Comparison of ENCODE assay signal across 14 cellular contexts in genomic region chr9:16001856-16002255, GRCh38.
"Had no signal": no experiment of that assay in that cellular context is flagged by ENCODE, and none has a peak within 500 bp of the region (broad histone marks: within the 10 kb centered on the region; RNA-seq: fewer than 3 reads in every experiment).

No MANE protein-coding gene starts in this region.

- H3K4me1 Mint-ChIP-seq: activated CD4-positive, alpha-beta T cell treated with anti-CD3 and anti-CD28 coated beads for 36 hours; brain; T-cell had no signal

- H3K9me3 ChIP-seq: ovary, upper lobe of right lung had no signal

- H3K4me3 ChIP-seq: ovary, upper lobe of right lung had no signal

- DNase-seq: activated CD4-positive, alpha-beta T cell treated with anti-CD3 and anti-CD28 coated beads for 36 hours; activated CD8-positive, alpha-beta T cell treated with anti-CD3 and anti-CD28 coated beads for 36 hours; activated naive CD4-positive, alpha-beta T cell treated with anti-CD3 and anti-CD28 coated beads for 36 hours; kidney glomerular epithelial cell; ovary; stimulated activated CD4-positive, alpha-beta T cell treated with anti-CD3 and anti-CD28 coated beads, Interleukin-4, amount 100 ng/mL, for 24 hours; T-cell; T1000; upper lobe of right lung; WERI-Rb-1 had no signal

- H3K27me3 ChIP-seq: ovary, upper lobe of right lung had no signal

- ATAC-seq: activated CD4-positive, alpha-beta T cell treated with anti-CD3 and anti-CD28 coated beads for 36 hours; activated CD8-positive, alpha-beta T cell treated with anti-CD3 and anti-CD28 coated beads for 36 hours; esophagus mucosa; T-cell; upper lobe of right lung had no signal

- H3K4me3 Mint-ChIP-seq: activated CD4-positive, alpha-beta T cell treated with anti-CD3 and anti-CD28 coated beads for 36 hours; activated CD8-positive, alpha-beta T cell treated with anti-CD3 and anti-CD28 coated beads for 36 hours; activated naive CD4-positive, alpha-beta T cell treated with anti-CD3 and anti-CD28 coated beads for 36 hours; activated T-helper 1 cell treated with anti-CD3 and anti-CD28 coated beads, Interleukin-12 subunit alpha, Interleukin-12 subunit beta, Interleukin-2, Interleukin-4 antibody, amounts not matched to agents 30 ng/mL and 10 ng/mL and 1 ng/mL, durations not matched to agents 14 hours and 24 hours and 36 hours; brain; stimulated activated naive CD8-positive, alpha-beta T cell treated with anti-CD3 and anti-CD28 coated beads, Interleukin-15, Interleukin-2, amounts not matched to agents 100 ng/mL and 50 ng/mL, for 24 hours; T-cell had no signal

- H3K4me1 ChIP-seq: upper lobe of right lung had no signal

- H3K27ac Mint-ChIP-seq: activated CD4-positive, alpha-beta T cell treated with anti-CD3 and anti-CD28 coated beads for 36 hours; activated CD8-positive, alpha-beta T cell treated with anti-CD3 and anti-CD28 coated beads for 36 hours; activated naive CD4-positive, alpha-beta T cell treated with anti-CD3 and anti-CD28 coated beads for 36 hours; activated T-helper 1 cell treated with anti-CD3 and anti-CD28 coated beads, Interleukin-12 subunit alpha, Interleukin-12 subunit beta, Interleukin-2, Interleukin-4 antibody, amounts not matched to agents 30 ng/mL and 10 ng/mL and 1 ng/mL, durations not matched to agents 14 hours and 24 hours and 36 hours; brain; stimulated activated naive CD8-positive, alpha-beta T cell treated with anti-CD3 and anti-CD28 coated beads, Interleukin-15, Interleukin-2, amounts not matched to agents 100 ng/mL and 50 ng/mL, for 24 hours; T-cell had no signal

- H3K27ac ChIP-seq: ovary, upper lobe of right lung, WERI-Rb-1 had no signal

- H3K36me3 ChIP-seq: ovary, upper lobe of right lung, WERI-Rb-1 had no signal

- H3K36me3 Mint-ChIP-seq: brain, T-cell had no signal

- H3K27me3 Mint-ChIP-seq: activated CD4-positive, alpha-beta T cell treated with anti-CD3 and anti-CD28 coated beads for 36 hours; activated CD8-positive, alpha-beta T cell treated with anti-CD3 and anti-CD28 coated beads for 36 hours; stimulated activated naive CD8-positive, alpha-beta T cell treated with anti-CD3 and anti-CD28 coated beads, Interleukin-15, Interleukin-2, amounts not matched to agents 100 ng/mL and 50 ng/mL, for 24 hours; T-cell had no signal

- H3K9me3 Mint-ChIP-seq: activated CD8-positive, alpha-beta T cell treated with anti-CD3 and anti-CD28 coated beads for 36 hours; activated naive CD4-positive, alpha-beta T cell treated with anti-CD3 and anti-CD28 coated beads for 36 hours; activated T-helper 1 cell treated with anti-CD3 and anti-CD28 coated beads, Interleukin-12 subunit alpha, Interleukin-12 subunit beta, Interleukin-2, Interleukin-4 antibody, amounts not matched to agents 30 ng/mL and 10 ng/mL and 1 ng/mL, durations not matched to agents 14 hours and 24 hours and 36 hours had no signal
